28 cellular contexts compared by ENCODE assay signal in genomic region chr10:105914432-105914831, GRCh38.
"Had no signal": no experiment of that assay in that cellular context is flagged by ENCODE, and none has a peak within 500 bp of the region (broad histone marks: within the 10 kb centered on the region; RNA-seq: fewer than 3 reads in every experiment).

No MANE protein-coding gene starts in this region.

- ATAC-seq: effector memory CD8-positive, alpha-beta T cell; esophagus mucosa; foreskin keratinocyte; gastrocnemius medialis; gastroesophageal sphincter; heart left ventricle; heart right ventricle had no signal

- H3K36me3 ChIP-seq: colonic mucosa, esophagus muscularis mucosa, esophagus squamous epithelium, gastrocnemius medialis, gastroesophageal sphincter, heart left ventricle, heart right ventricle had no signal

- H3K4me1 ChIP-seq: colonic mucosa, esophagus muscularis mucosa, esophagus squamous epithelium, foreskin keratinocyte, gastrocnemius medialis, gastroesophageal sphincter, heart left ventricle, heart right ventricle had no signal

- DNase-seq: colonic mucosa; cortex of kidney; dermis blood vessel endothelial cell; dorsolateral prefrontal cortex; effector CD4-positive, alpha-beta T cell; effector CD8-positive, alpha-beta T cell; effector memory CD4-positive, alpha-beta T cell; effector memory CD8-positive, alpha-beta T cell; endodermal cell; erythroblast; esophagus squamous epithelium; foreskin fibroblast; foreskin keratinocyte; foreskin melanocyte; gastrocnemius medialis; glutamatergic neuron; head of caudate nucleus; heart left ventricle; heart right ventricle had no signal

- H3K9me3 Mint-ChIP-seq: endodermal cell had no signal

- H3K4me3 ChIP-seq: colonic mucosa, coronary artery, dorsolateral prefrontal cortex, esophagus muscularis mucosa, esophagus squamous epithelium, gastrocnemius medialis, gastroesophageal sphincter, heart left ventricle, heart right ventricle had no signal

- H3K27me3 Mint-ChIP-seq: dendritic cell treated with granulocyte-macrophage colony-stimulating factor and Interleukin-4, amounts not matched to agents 40 ng/mL and 50 ng/mL, for 4 days; effector memory CD8-positive, alpha-beta T cell had no signal

- FAIRE-seq: colon, endometrium, endothelial cell of umbilical vein had no signal

- H3K27ac ChIP-seq: colonic mucosa, coronary artery, dorsolateral prefrontal cortex, epithelial cell of prostate, esophagus muscularis mucosa, esophagus squamous epithelium, foreskin keratinocyte, gastrocnemius medialis, gastroesophageal sphincter, heart left ventricle, heart right ventricle had no signal

- H3K27me3 ChIP-seq: colonic mucosa, dorsolateral prefrontal cortex, esophagus muscularis mucosa, esophagus squamous epithelium, foreskin keratinocyte, gastrocnemius medialis, gastroesophageal sphincter, heart left ventricle, heart right ventricle had no signal

- H3K9me3 ChIP-seq: colonic mucosa, esophagus muscularis mucosa, esophagus squamous epithelium, gastrocnemius medialis, gastroesophageal sphincter, heart left ventricle, heart right ventricle had no signal

- H3K4me3 Mint-ChIP-seq: dendritic cell treated with granulocyte-macrophage colony-stimulating factor and Interleukin-4, amounts not matched to agents 40 ng/mL and 50 ng/mL, for 4 days; effector memory CD8-positive, alpha-beta T cell; endodermal cell had no signal

- H3K27ac Mint-ChIP-seq: dendritic cell treated with granulocyte-macrophage colony-stimulating factor and Interleukin-4, amounts not matched to agents 40 ng/mL and 50 ng/mL, for 4 days; effector memory CD8-positive, alpha-beta T cell; endodermal cell had no signal
